13 cellular contexts compared by ENCODE assay signal in the genomic region with DNA sequence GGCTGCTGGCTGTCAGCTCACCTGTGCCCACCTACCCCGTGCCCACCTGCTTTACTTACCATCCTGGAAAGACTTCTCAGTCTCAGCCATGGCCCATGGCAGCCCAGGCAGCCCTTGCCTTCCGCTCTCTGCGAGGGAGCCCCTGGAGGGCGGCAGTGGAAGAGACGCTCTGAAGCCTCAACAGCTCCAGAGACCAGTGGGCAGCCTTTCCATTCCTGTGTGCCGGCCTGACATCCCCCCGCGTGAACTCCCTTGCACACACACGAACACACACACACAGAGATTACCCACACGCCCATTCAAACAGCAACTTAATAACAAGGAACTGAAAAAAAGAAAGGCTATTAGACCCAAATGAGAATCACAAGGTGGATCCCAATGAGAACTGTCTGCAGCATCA. TPM values are rescaled to one million over a fixed set of nuclear protein-coding genes. Genes with fewer than 3 reads are reported as not detected.
A peak's percentile ranks its signal among the peaks of the same experiment; 100 is the strongest.
DNase-seq lines count a peak whose midpoint lies in the region; ATAC-seq and TF ChIP-seq lines count a peak whose summit lies in the region.
"Had no signal": no experiment of that assay in that cellular context is flagged by ENCODE, and none has a peak within 500 bp of the region (broad histone marks: within the 10 kb centered on the region; RNA-seq: fewer than 3 reads in every experiment).

No MANE protein-coding gene starts in this region.

- no peaks in the 10 kb centered on the region for H3K9me3 ChIP-seq in BLaER1
- no peaks in the 10 kb centered on the region for H3K9me3 ChIP-seq in adrenal gland (replicated peaks in 1 of 3)

- peak overlapping the region; percentile 89 for H3K4me2 ChIP-seq in BLaER1

- H3K27me3 ChIP-seq in BLaER1 (no peaks in the 10 kb centered on the region), adrenal gland (no peaks in the 10 kb centered on the region)
- H3K27me3 ChIP-seq: dorsolateral prefrontal cortex had no signal

- peaks cover 98% of the 10 kb centered on the region for H3K4me1 ChIP-seq in BLaER1
- no peaks in the 10 kb centered on the region for H3K4me1 ChIP-seq in adrenal gland (replicated peaks in 1 of 2)

- H3K27me3 Mint-ChIP-seq in activated B cell treated with CpG ODN at 0.5 μM for 24 hours = no peaks in the 10 kb centered on the region

- ATAC-seq in activated B cell treated with CpG ODN at 0.5 μM for 24 hours (ENCODE audit: low read depth) = peak; percentile 16
- peak; percentile 7 for ATAC-seq in left lobe of liver
- no peak for ATAC-seq in HG03378 (IDR thresholded peaks at IDR 0.05; ENCODE audit: unreplicated experiment)
- ATAC-seq: left ventricle myocardium superior had no signal

- 72 to 77% (median 76%) methylated on average over 10 of the region's 10 CpGs for WGBS in adrenal gland, 4 donors

- H3K9me3 Mint-ChIP-seq in activated B cell treated with CpG ODN at 0.5 μM for 24 hours = no peaks in the 10 kb centered on the region

- H3K4me3 ChIP-seq in BLaER1 = no peak overlapping the region
- H3K4me3 ChIP-seq in adrenal gland = no peak overlapping the region
- H3K4me3 ChIP-seq: dorsolateral prefrontal cortex had no signal

- H3K9ac ChIP-seq in BLaER1 = no peak overlapping the region

- H3K4me1 Mint-ChIP-seq in activated B cell treated with CpG ODN at 0.5 μM for 24 hours = peaks cover 20% of the 10 kb centered on the region

- POLR2A ChIA-PET in activated B cell treated with CpG ODN at 0.5 μM for 24 hours (lab: Charles Lee) = interaction anchor here (0.8 to 1.0 kb wide), 2 partner anchors 11 to 14 kb away, joined by 3 read pairs; no protein-coding TSS in a partner anchor

- H4K20me1 ChIP-seq in BLaER1 = no peaks in the 10 kb centered on the region

- TF ChIP-seq CTCF in GM12874 (IDR thresholded peaks at IDR 0.05; ENCODE audit: insufficient read depth, low read depth, low read length) (peak; percentile 39; the same call in 1 of the 2 replicates), activated B cell treated with CpG ODN at 0.5 μM for 24 hours (IDR thresholded peaks at IDR 0.05) (no peak), adrenal gland (IDR thresholded peaks at IDR 0.05) (no peak)

- CTCF ChIA-PET in activated B cell treated with CpG ODN at 0.5 μM for 24 hours (lab: Charles Lee) = interaction anchor here (2.4 kb wide), 1 partner anchor 77 kb away, joined by 6 read pairs; no protein-coding TSS in a partner anchor

- no peaks in the 10 kb centered on the region for H3K36me3 Mint-ChIP-seq in activated B cell treated with CpG ODN at 0.5 μM for 24 hours (ENCODE audit: low read depth)

- peak overlapping the region; percentile 1 for H3K4me3 Mint-ChIP-seq in activated B cell treated with CpG ODN at 0.5 μM for 24 hours

- intact Hi-C loops in activated B cell treated with CpG ODN at 0.5 μM for 24 hours (cut with micrococcal nuclease) (loop anchor here (1.0 kb wide), 1 partner anchor 8 kb away; no protein-coding TSS in a partner anchor), adrenal gland (cut with DNase I) (no loop called here)

- peak overlapping the region; percentile 38 for H3K27ac Mint-ChIP-seq in activated B cell treated with CpG ODN at 0.5 μM for 24 hours

- H3K36me3 ChIP-seq in BLaER1 (no peaks in the 10 kb centered on the region), adrenal gland (replicated peaks in 1 of 2) (no peaks in the 10 kb centered on the region)

- no peak for DNase-seq in activated B cell treated with CpG ODN at 0.5 μM for 24 hours
- no peak for DNase-seq in left lobe of liver (ENCODE audit: low spot score)
- DNase-seq in adrenal gland = no peak
- DNase-seq in HPDE6-E6E7 (ENCODE audit: extremely low spot score) = no peak
- DNase-seq in NCI-H2107 (lab: John Stamatoyannopoulos, UW) = no peak
- DNase-seq: dorsolateral prefrontal cortex, left ventricle myocardium superior, NCI-H1436 had no signal

- H3K27ac ChIP-seq in BLaER1 = no peak overlapping the region
- no peak overlapping the region for H3K27ac ChIP-seq in adrenal gland
- H3K27ac ChIP-seq: dorsolateral prefrontal cortex, VCaP had no signal

- no peak for TF ChIP-seq POLR2A in adrenal gland (IDR thresholded peaks at IDR 0.05)

RNA-seq across cellular contexts. Expression of a gene that starts 14.2 kb away (rescaled TPM):
- 17.5 and 20.4 TPM in 2 replicates for total RNA-seq in activated B cell treated with CpG ODN at 0.5 μM for 24 hours
- total RNA-seq in left lobe of liver = 4.5 TPM
- 10 to 100 TPM in 2 of 8 donors, 1 to 10 TPM in 6; 5.0 to 11.7 (median 8.0) TPM for total RNA-seq in adrenal gland
- 1 to 10 TPM; 2.9 to 8.2 (median 5.4) TPM for polyA plus RNA-seq in adrenal gland

RNA-seq across cellular contexts. Expression of a gene that starts 32.4 kb away (rescaled TPM):
- not detected in 2 replicates for total RNA-seq in activated B cell treated with CpG ODN at 0.5 μM for 24 hours
- not detected for total RNA-seq in left lobe of liver
- total RNA-seq in adrenal gland = not detected
- polyA plus RNA-seq in adrenal gland = not detected
- total RNA-seq: left ventricle myocardium superior, urinary bladder had no signal
- polyA plus RNA-seq: urinary bladder had no signal
